ENCODE assay signal across 8 cellular contexts in the genomic region with DNA sequence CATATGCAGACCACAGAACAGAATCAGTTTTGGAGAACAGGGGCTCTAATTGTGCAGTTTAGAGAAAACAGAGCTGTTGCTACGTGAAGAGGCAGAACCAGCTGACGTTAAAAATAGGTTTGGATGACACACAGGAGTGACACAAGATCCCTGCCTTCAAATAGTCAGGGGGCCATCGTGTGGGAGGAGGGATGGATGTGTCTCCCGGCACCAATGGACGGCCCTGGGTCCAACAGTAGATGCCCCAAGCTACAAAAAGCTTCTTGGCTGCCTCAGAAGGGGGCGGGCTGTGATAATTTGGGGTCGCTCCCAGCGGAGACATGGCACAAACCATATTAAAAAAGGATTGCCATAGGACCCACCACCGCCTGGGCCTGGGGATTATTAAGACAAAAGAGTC.
DNase-seq lines count a peak whose midpoint lies in the region; ATAC-seq and TF ChIP-seq lines count a peak whose summit lies in the region.

No MANE protein-coding gene starts in this region.

- ATAC-seq in HG02642 (IDR thresholded peaks at IDR 0.05; ENCODE audit: poor library complexity, unreplicated experiment): no peak
- ATAC-seq in foreskin keratinocyte: no peak

- H3K4me3 Mint-ChIP-seq in endodermal cell (no peak overlapping the region), neural crest cell (peak overlapping the region; percentile 23)

- no peak for TF ChIP-seq POLR2A in Peyer's patch (IDR thresholded peaks at IDR 0.05)

- peak overlapping the region; percentile 50 to 78 (median 72) for H3K27ac ChIP-seq in Peyer's patch
- H3K27ac ChIP-seq in endodermal cell (ENCODE audit: low read depth, low read length): no peak overlapping the region
- H3K27ac ChIP-seq in foreskin keratinocyte: no peak overlapping the region

- no peak overlapping the region for H3K4me3 ChIP-seq in Peyer's patch
- no peak overlapping the region for H3K4me3 ChIP-seq in endodermal cell (ENCODE audit: low read length)

- WGBS in endodermal cell (ENCODE audit: insufficient coverage in 1 of 2, insufficient read length in 1 of 2), 2 experiments: 89 to 91% methylated on average over 8 to 9 of the region's 9 CpGs

- H3K9ac ChIP-seq in endodermal cell (ENCODE audit: extremely low read depth, low read length, poor library complexity, severe bottlenecking): no peak overlapping the region

- peak; percentile 53 for DNase-seq in Ammon's horn (ENCODE audit: low spot score)
- DNase-seq in Peyer's patch: no peak
- no peak for DNase-seq in endodermal cell
- no peak for DNase-seq in neural crest cell (ENCODE audit: low read depth, low spot score)
- no peak for DNase-seq in pons (ENCODE audit: low spot score)
- no peak for DNase-seq in foreskin keratinocyte
- DNase-seq in stimulated activated CD4-positive, alpha-beta T cell treated with anti-CD3 and anti-CD28 coated beads, Interleukin-4, amount 100 ng/mL, for 24 hours: no peak

- H3K27me3 ChIP-seq in Peyer's patch: no peaks in the 10 kb centered on the region
- no peaks in the 10 kb centered on the region for H3K27me3 ChIP-seq in endodermal cell (ENCODE audit: control insufficient read depth, insufficient read depth, low read length, poor library complexity, severe bottlenecking)
- no peaks in the 10 kb centered on the region for H3K27me3 ChIP-seq in foreskin keratinocyte

- no peaks in the 10 kb centered on the region for H3K27me3 Mint-ChIP-seq in endodermal cell (ENCODE audit: insufficient read depth)
- H3K27me3 Mint-ChIP-seq in neural crest cell (ENCODE audit: low read depth): no peaks in the 10 kb centered on the region

- H3K4me1 ChIP-seq in Peyer's patch (peaks cover 0 to 75% (median 19%) of the 10 kb centered on the region in 4 donors), endodermal cell (ENCODE audit: control insufficient read depth, insufficient read depth, low read length) (peaks cover 39% of the 10 kb centered on the region), foreskin keratinocyte (no peaks in the 10 kb centered on the region)

- peaks cover 75% of the 10 kb centered on the region for H3K4me1 Mint-ChIP-seq in endodermal cell
- H3K4me1 Mint-ChIP-seq in neural crest cell: peaks cover 66% of the 10 kb centered on the region

- TF ChIP-seq CTCF in Peyer's patch (IDR thresholded peaks at IDR 0.05) (no peak), endodermal cell (conservative IDR thresholded peaks at IDR 0.05) (no peak), neural crest cell (conservative IDR thresholded peaks at IDR 0.05) (no peak), foreskin keratinocyte (conservative IDR thresholded peaks at IDR 0.05) (no peak)

- H3K36me3 ChIP-seq in Peyer's patch (no peaks in the 10 kb centered on the region), endodermal cell (ENCODE audit: control insufficient read depth, insufficient read depth, low read length) (peaks cover 58% of the 10 kb centered on the region)

- peaks cover 12% of the 10 kb centered on the region for H3K36me3 Mint-ChIP-seq in endodermal cell (ENCODE audit: low read depth)
- H3K36me3 Mint-ChIP-seq in neural crest cell (ENCODE audit: low read depth): no peaks in the 10 kb centered on the region

- H3K27ac Mint-ChIP-seq in endodermal cell: peak overlapping the region; percentile 88
- H3K27ac Mint-ChIP-seq in neural crest cell (ENCODE audit: unreplicated experiment): peak overlapping the region; percentile 48

- no peaks in the 10 kb centered on the region for H3K9me3 ChIP-seq in Peyer's patch
- no peaks in the 10 kb centered on the region for H3K9me3 ChIP-seq in endodermal cell (ENCODE audit: control insufficient read depth, low read length)

- H3K9me3 Mint-ChIP-seq in endodermal cell: no peaks in the 10 kb centered on the region
- H3K9me3 Mint-ChIP-seq in neural crest cell: no peaks in the 10 kb centered on the region

Comparison
In these comparisons a context has a peak if more than half of its experiments do, and no peak if none do; other contexts are left out.
1. H3K27ac ChIP-seq: peak in Peyer's patch (4 of 4); none in endodermal cell (single experiment) and foreskin keratinocyte (single experiment).